ENCODE assay signal across 8 cellular contexts in the genomic region with DNA sequence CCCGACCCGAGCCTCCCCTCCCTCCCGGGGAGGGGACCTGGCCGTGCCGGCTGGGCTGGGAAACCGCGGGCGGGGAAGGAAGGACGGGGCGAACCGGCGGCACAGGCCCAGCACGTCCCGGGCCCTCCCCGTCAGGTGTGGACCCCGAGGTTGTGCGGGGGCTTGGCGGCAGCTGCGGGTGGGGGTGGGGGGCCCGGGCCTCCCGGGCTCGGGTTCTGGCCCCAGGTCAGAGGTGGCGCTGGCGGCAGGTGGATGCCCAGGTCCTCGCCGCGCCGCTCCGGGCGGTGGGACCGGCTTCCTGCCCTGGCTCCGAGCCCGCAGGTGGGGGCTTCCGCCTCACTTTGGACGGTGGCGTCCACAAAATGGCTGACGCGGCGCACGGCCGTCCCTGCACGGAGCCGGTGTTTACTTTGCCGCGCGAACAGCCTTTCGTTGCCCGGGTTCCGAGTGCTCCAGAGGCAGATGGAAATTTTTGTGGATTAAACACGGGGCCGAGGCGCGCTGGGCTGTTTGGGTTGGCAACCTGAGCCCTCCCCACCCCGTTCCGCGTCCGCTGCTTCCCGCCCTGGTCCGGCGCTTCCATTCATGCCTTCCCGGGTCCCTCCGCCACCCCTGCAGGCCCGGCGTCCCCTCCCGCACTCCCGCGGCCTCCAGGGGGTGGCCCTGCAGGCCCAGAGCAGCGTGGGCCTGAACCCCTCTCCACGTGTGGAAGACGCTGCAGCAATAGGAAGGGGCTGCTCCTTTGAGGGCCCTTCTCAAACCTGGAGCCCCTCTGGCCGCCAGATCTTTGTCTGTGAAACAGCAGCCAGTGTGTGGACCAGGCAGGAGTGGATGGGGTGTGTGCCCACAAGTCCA.
DNase-seq lines count a peak whose midpoint lies in the region; ATAC-seq and TF ChIP-seq lines count a peak whose summit lies in the region.

No MANE protein-coding gene starts in this region.

- H3K27ac ChIP-seq in muscle layer of colon (ENCODE audit: low read depth, low read length) = no peak overlapping the region
- peak overlapping the region; percentile 26 to 46 (median 42) for H3K27ac ChIP-seq in transverse colon

- H3K27me3 ChIP-seq in muscle layer of colon (ENCODE audit: control insufficient read depth in 1 of 2, insufficient read depth in 2 of 2, low read length in 2 of 2) (no peaks in the 10 kb centered on the region), transverse colon (no peaks in the 10 kb centered on the region)

- peak overlapping the region; percentile 38 to 66 for H3K4me3 ChIP-seq in muscle layer of colon (ENCODE audit: low read depth in 1 of 2, low read length in 2 of 2)
- H3K4me3 ChIP-seq in transverse colon = peak overlapping the region; percentile 5 to 56 (median 48)

- no peak for TF ChIP-seq POLR2A in transverse colon (IDR thresholded peaks at IDR 0.05)

- ATAC-seq in HG03432 (IDR thresholded peaks at IDR 0.05; ENCODE audit: unreplicated experiment) = no peak

- DNase-seq in NCI-H345 (lab: John Stamatoyannopoulos, UW) = peak; percentile 33
- no peak for DNase-seq in NCI-H345 treated with DMSO at 0.1 percent for 48 hours (lab: John Stamatoyannopoulos, UW; ENCODE audit: unreplicated experiment)
- peak; percentile 13 for DNase-seq in effector CD8-positive, alpha-beta T cell (lab: John Stamatoyannopoulos, UW)
- peak; percentile 14 for DNase-seq in transverse colon
- no peak for DNase-seq in NCI-H1436 treated with DMSO at 0.1 percent for 48 hours (lab: John Stamatoyannopoulos, UW)
- no peak for DNase-seq in GM20000 (ENCODE audit: low spot score)

- in situ Hi-C loops in transverse colon (cut with MboI; ENCODE audit: low pct_ligation_motif_present in 1 of 4, low pct_unique_long_range_greater_than_20kb in 1 of 4, low sequenced_read_pairs in 3 of 4) = no loop called here

- H3K9ac ChIP-seq in muscle layer of colon (ENCODE audit: low read length) = no peak overlapping the region

- intact Hi-C loops in transverse colon (cut with DNase I; ENCODE audit: low total_unique reads) = no loop called here

- TF ChIP-seq CTCF in transverse colon (IDR thresholded peaks at IDR 0.05) = no peak
- no peak for TF ChIP-seq CTCF in GM20000 (IDR thresholded peaks at IDR 0.05; ENCODE audit: extremely low read depth, missing control alignments)

- H3K36me3 ChIP-seq in muscle layer of colon (ENCODE audit: insufficient read depth, low read length) (no peaks in the 10 kb centered on the region), transverse colon (no peaks in the 10 kb centered on the region)

- 30% methylated on average over 61 of the region's 71 CpGs; no CpG with 5 or more reads in 1 of the 2 donors for WGBS in transverse colon (ENCODE audit: low coverage in 1 of 2), 2 donors

- no peaks in the 10 kb centered on the region for H3K9me3 ChIP-seq in muscle layer of colon (ENCODE audit: low read length)
- no peaks in the 10 kb centered on the region for H3K9me3 ChIP-seq in transverse colon

- H3K4me1 ChIP-seq in muscle layer of colon (ENCODE audit: insufficient read depth, low read length) (no peaks in the 10 kb centered on the region), transverse colon (peaks cover 0 to 13% (median 7%) of the 10 kb centered on the region in 4 donors)

- no peak for TF ChIP-seq EP300 in transverse colon (IDR thresholded peaks at IDR 0.05; ENCODE audit: low read depth)

Comparison
In these comparisons a context has a peak if more than half of its experiments do, and no peak if none do; other contexts are left out.
1. DNase-seq: peak in NCI-H345 (single experiment), effector CD8-positive, alpha-beta T cell (single experiment) and transverse colon (single experiment); none in NCI-H345 treated with DMSO at 0.1 percent for 48 hours (single experiment), NCI-H1436 treated with DMSO at 0.1 percent for 48 hours (single experiment) and GM20000 (single experiment).